In the genomic region with DNA sequence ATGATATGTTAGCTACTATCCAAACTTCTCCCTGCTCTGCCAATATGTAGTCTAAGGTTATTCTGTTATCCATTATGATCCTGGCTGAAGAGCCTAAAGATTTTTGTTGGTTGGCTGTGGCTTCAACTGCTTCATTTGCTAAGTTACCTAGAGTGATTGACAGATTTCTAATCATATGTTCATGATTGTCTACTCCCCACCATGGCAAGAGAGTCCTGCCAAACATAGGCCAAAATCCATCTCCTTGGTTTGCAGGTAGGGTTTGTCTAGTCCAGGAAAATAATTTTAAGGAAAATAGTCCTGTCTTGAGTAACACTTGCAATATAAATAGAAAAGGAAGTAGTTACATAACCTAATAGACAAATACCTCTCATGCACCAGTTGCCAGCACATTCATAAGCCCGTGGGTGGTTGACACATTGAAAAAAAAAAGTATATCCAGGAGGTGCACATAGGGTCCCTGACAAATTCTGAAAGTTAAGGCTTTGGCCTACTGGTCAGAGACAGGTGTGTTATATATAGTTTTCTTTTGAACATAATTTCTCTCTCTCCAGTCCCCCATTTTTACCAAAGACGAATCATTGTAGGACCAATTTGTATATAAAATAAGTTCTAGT, we compare ENCODE assay signal across 13 cellular contexts. TPM values are rescaled to one million over a fixed set of nuclear protein-coding genes. Genes with fewer than 3 reads are reported as not detected.
DNase-seq lines count a peak whose midpoint lies in the region; ATAC-seq, FAIRE-seq and TF ChIP-seq lines count a peak whose summit lies in the region.
"Had no signal": no experiment of that assay in that cellular context is flagged by ENCODE, and none has a peak within 500 bp of the region (broad histone marks: within the 10 kb centered on the region; RNA-seq: fewer than 3 reads in every experiment).

No MANE protein-coding gene starts in this region.

- no peaks in the 10 kb centered on the region for H3K27me3 Mint-ChIP-seq in activated CD8-positive, alpha-beta memory T cell treated with anti-CD3 and anti-CD28 coated beads, Interleukin-2, amount 10 ng/mL, durations not matched to agents 7 days and 5 days
- H3K27me3 Mint-ChIP-seq in HFFc6 (ENCODE audit: insufficient read depth), result peaks cover 4% of the 10 kb centered on the region

- no peak overlapping the region for H3K27ac Mint-ChIP-seq in activated CD8-positive, alpha-beta memory T cell treated with anti-CD3 and anti-CD28 coated beads, Interleukin-2, amount 10 ng/mL, durations not matched to agents 7 days and 5 days
- H3K27ac Mint-ChIP-seq in HFFc6, result no peak overlapping the region
- H3K27ac Mint-ChIP-seq: T-helper 1 cell treated with Interleukin-12 subunit alpha and Interleukin-12 subunit beta and Interleukin-4 antibody, amounts not matched to agents 30 μg/mL and 1 μg/mL, for 36 hours had no signal

- H3K27me3 ChIP-seq in pancreas, result no peaks in the 10 kb centered on the region
- H3K27me3 ChIP-seq: right lobe of liver, thyroid gland had no signal

- peak; percentile 47 for ATAC-seq in GM18907 (IDR thresholded peaks at IDR 0.05; ENCODE audit: unreplicated experiment)
- peak; percentile 40 for ATAC-seq in GM21717 (IDR thresholded peaks at IDR 0.05; ENCODE audit: unreplicated experiment)
- ATAC-seq in HG03565 (IDR thresholded peaks at IDR 0.05; ENCODE audit: unreplicated experiment), result peak; percentile 26
- no peak for ATAC-seq in HG02970 (IDR thresholded peaks at IDR 0.05; ENCODE audit: low FRiP score, unreplicated experiment)
- no peak for ATAC-seq in activated CD8-positive, alpha-beta memory T cell treated with anti-CD3 and anti-CD28 coated beads, Interleukin-2, amount 10 ng/mL, durations not matched to agents 7 days and 5 days
- no peak for ATAC-seq in pancreas
- ATAC-seq: right lobe of liver had no signal

- H3K4me1 ChIP-seq in pancreas, result peaks cover 0 to 5% (median 0%) of the 10 kb centered on the region in 3 donors
- H3K4me1 ChIP-seq: right lobe of liver, thyroid gland had no signal

- H3K4me1 Mint-ChIP-seq in activated CD8-positive, alpha-beta memory T cell treated with anti-CD3 and anti-CD28 coated beads, Interleukin-2, amount 10 ng/mL, durations not matched to agents 7 days and 5 days, result peaks cover 37% of the 10 kb centered on the region
- H3K4me1 Mint-ChIP-seq in HFFc6 (ENCODE audit: low read depth), result no peaks in the 10 kb centered on the region

- no peak for FAIRE-seq in pancreas (lab: Jason Lieb, UNC)
- FAIRE-seq: endothelial cell of umbilical vein had no signal

- TF ChIP-seq CTCF in fibroblast of pulmonary artery (IDR thresholded peaks at IDR 0.05; ENCODE audit: low read length, missing control alignments) (no peak), HFFc6 (IDR thresholded peaks at IDR 0.05) (no peak), pancreas (IDR thresholded peaks at IDR 0.05) (no peak)

- 55 to 56% methylated on average over 2 of the region's 2 CpGs for WGBS in pancreas, 2 donors

- CTCF ChIA-PET in activated CD8-positive, alpha-beta memory T cell treated with anti-CD3 and anti-CD28 coated beads, Interleukin-2, amount 10 ng/mL, durations not matched to agents 7 days and 5 days (lab: Charles Lee), result no interaction called here

- H3K4me3 ChIP-seq in fibroblast of pulmonary artery (replicated peaks; ENCODE audit: low read depth, low read length) (no peak overlapping the region), pancreas (no peak overlapping the region)
- H3K4me3 ChIP-seq: right lobe of liver, thyroid gland had no signal

- intact Hi-C loops in pancreas (cut with DNase I), result no loop called here

- DNase-seq in fibroblast of pulmonary artery (ENCODE audit: low read depth), result peak; percentile 3
- no peak for DNase-seq in activated CD8-positive, alpha-beta memory T cell treated with anti-CD3 and anti-CD28 coated beads, Interleukin-2, amount 10 ng/mL, durations not matched to agents 7 days and 5 days
- DNase-seq in HFFc6, result no peak
- DNase-seq in pancreas, result no peak
- DNase-seq: activated CD8-positive, alpha-beta memory T cell treated with anti-CD3 and anti-CD28 coated beads, Interleukin-2, amount 50 U/mL, for 48 hours; right lobe of liver; thyroid gland had no signal

- H3K36me3 Mint-ChIP-seq in activated CD8-positive, alpha-beta memory T cell treated with anti-CD3 and anti-CD28 coated beads, Interleukin-2, amount 10 ng/mL, durations not matched to agents 7 days and 5 days, result peaks cover 4% of the 10 kb centered on the region
- no peaks in the 10 kb centered on the region for H3K36me3 Mint-ChIP-seq in HFFc6 (ENCODE audit: low read depth)

- no peak overlapping the region for H3K4me3 Mint-ChIP-seq in activated CD8-positive, alpha-beta memory T cell treated with anti-CD3 and anti-CD28 coated beads, Interleukin-2, amount 10 ng/mL, durations not matched to agents 7 days and 5 days
- H3K4me3 Mint-ChIP-seq in HFFc6, result no peak overlapping the region
- H3K4me3 Mint-ChIP-seq: T-helper 1 cell treated with Interleukin-12 subunit alpha and Interleukin-12 subunit beta and Interleukin-4 antibody, amounts not matched to agents 30 μg/mL and 1 μg/mL, for 36 hours had no signal

- H3K9me3 Mint-ChIP-seq in activated CD8-positive, alpha-beta memory T cell treated with anti-CD3 and anti-CD28 coated beads, Interleukin-2, amount 10 ng/mL, durations not matched to agents 7 days and 5 days (ENCODE audit: low read depth), result no peaks in the 10 kb centered on the region
- H3K9me3 Mint-ChIP-seq in HFFc6, result no peaks in the 10 kb centered on the region
- H3K9me3 Mint-ChIP-seq: T-helper 1 cell treated with Interleukin-12 subunit alpha and Interleukin-12 subunit beta and Interleukin-4 antibody, amounts not matched to agents 30 μg/mL and 1 μg/mL, for 36 hours had no signal

- no peaks in the 10 kb centered on the region for H3K9me3 ChIP-seq in pancreas
- H3K9me3 ChIP-seq: right lobe of liver, thyroid gland had no signal

- no peak overlapping the region for H3K27ac ChIP-seq in pancreas
- H3K27ac ChIP-seq: right lobe of liver, thyroid gland had no signal

- H3K36me3 ChIP-seq in pancreas, result no peaks in the 10 kb centered on the region
- H3K36me3 ChIP-seq: right lobe of liver, thyroid gland had no signal

RNA-seq across cellular contexts. Expression of a gene that starts 5.4 kb away (rescaled TPM):
- total RNA-seq in activated CD8-positive, alpha-beta memory T cell treated with anti-CD3 and anti-CD28 coated beads, Interleukin-2, amount 10 ng/mL, durations not matched to agents 7 days and 5 days, result not detected
- total RNA-seq in HFFc6 (2021; fragmentation: NEBNext Ultra II Directional; extraction: Animal tissue kit (Norgen Biotek cat#: 25700)), result not detected
- total RNA-seq in pancreas, result not detected
- polyA plus RNA-seq in pancreas, result not detected
- total RNA-seq: endothelial cell of umbilical vein, right lobe of liver had no signal
- polyA plus RNA-seq: endothelial cell of umbilical vein had no signal

Comparison
In these comparisons a context has a peak if more than half of its experiments do, and no peak if none do; other contexts are left out.
1. ATAC-seq: peak in GM18907 (single experiment), GM21717 (single experiment) and HG03565 (single experiment); none in HG02970 (single experiment), activated CD8-positive, alpha-beta memory T cell treated with anti-CD3 and anti-CD28 coated beads, Interleukin-2, amount 10 ng/mL, durations not matched to agents 7 days and 5 days (single experiment) and pancreas (0 of 4).